Comparison of ENCODE assay signal across 10 cellular contexts in the genomic region with DNA sequence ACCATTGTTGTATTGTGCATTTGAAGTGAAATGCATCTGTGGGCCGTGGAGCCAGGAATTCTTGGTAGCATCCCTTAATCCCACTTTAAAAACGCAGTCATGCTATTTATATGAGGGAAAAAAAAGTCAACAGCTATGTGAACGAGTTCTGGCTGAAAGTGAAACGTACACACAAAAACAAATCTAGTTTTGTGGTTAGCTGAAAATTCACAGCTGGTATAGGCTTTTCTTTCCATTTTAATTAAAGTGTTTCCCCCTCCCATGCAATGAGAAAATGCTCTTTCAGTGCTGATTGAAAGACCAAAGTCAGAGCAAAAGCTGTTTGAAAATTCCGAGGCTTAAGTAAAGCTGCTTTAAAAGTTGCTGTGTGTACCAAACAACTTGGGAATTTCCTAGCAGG.
DNase-seq lines count a peak whose midpoint lies in the region; ATAC-seq and TF ChIP-seq lines count a peak whose summit lies in the region.
"Had no signal": no experiment of that assay in that cellular context is flagged by ENCODE, and none has a peak within 500 bp of the region (broad histone marks: within the 10 kb centered on the region; RNA-seq: fewer than 3 reads in every experiment).

No MANE protein-coding gene starts in this region.

- no peaks in the 10 kb centered on the region for H3K9me3 Mint-ChIP-seq in effector memory CD8-positive, alpha-beta T cell

- H3K27me3 ChIP-seq in body of pancreas = no peaks in the 10 kb centered on the region

- peak overlapping the region; percentile 21 to 38 for H3K27ac Mint-ChIP-seq in effector memory CD8-positive, alpha-beta T cell

- DNase-seq in effector memory CD8-positive, alpha-beta T cell = peak in 1 of 3 experiments; percentile 3
- no peak for DNase-seq in activated CD8-positive, alpha-beta memory T cell treated with anti-CD3 and anti-CD28 coated beads for 24 hours
- DNase-seq in NCI-H1417 treated with DMSO at 0.1 percent for 48 hours (lab: John Stamatoyannopoulos, UW) (no peak), body of pancreas (no peak), GM13977 (ENCODE audit: low spot score) (no peak)
- DNase-seq: Karpas-422 had no signal

- WGBS in body of pancreas, 2 donors = 76 to 82% methylated on average over 5 of the region's 5 CpGs

- H3K36me3 Mint-ChIP-seq in effector memory CD8-positive, alpha-beta T cell (ENCODE audit: insufficient read depth) = no peaks in the 10 kb centered on the region

- TF ChIP-seq POLR2A in body of pancreas (IDR thresholded peaks at IDR 0.05) = no peak

- TF ChIP-seq CTCF in body of pancreas (IDR thresholded peaks at IDR 0.05) (no peak), GM13977 (IDR thresholded peaks at IDR 0.05; ENCODE audit: extremely low read depth, insufficient read depth, missing control alignments) (no peak)

- H3K9me3 ChIP-seq in body of pancreas = no peaks in the 10 kb centered on the region
- H3K9me3 ChIP-seq: thoracic aorta had no signal

- ATAC-seq in GM18502 (IDR thresholded peaks at IDR 0.05; ENCODE audit: poor library complexity, unreplicated experiment) (peak; percentile 57), GM21390 (IDR thresholded peaks at IDR 0.05; ENCODE audit: unreplicated experiment) (peak; percentile 83), HG03196 (IDR thresholded peaks at IDR 0.05; ENCODE audit: unreplicated experiment) (peak; percentile 55), body of pancreas (no peak)
- ATAC-seq in effector memory CD8-positive, alpha-beta T cell (replicated peaks) = no peak

- no peak overlapping the region for H3K4me3 ChIP-seq in body of pancreas
- H3K4me3 ChIP-seq: thoracic aorta had no signal

- H3K27ac ChIP-seq in body of pancreas = no peak overlapping the region
- H3K27ac ChIP-seq: thoracic aorta had no signal

- H3K4me1 ChIP-seq in body of pancreas = no peaks in the 10 kb centered on the region

- intact Hi-C loops in body of pancreas (cut with DNase I) = no loop called here

- peaks cover 0 to 2% of the 10 kb centered on the region in 2 donors for H3K36me3 ChIP-seq in body of pancreas (replicated peaks in 1 of 2; ENCODE audit: insufficient read depth in 1 of 2, low read depth in 2 of 2)
- H3K36me3 ChIP-seq: thoracic aorta had no signal

- no peaks in the 10 kb centered on the region for H3K27me3 Mint-ChIP-seq in effector memory CD8-positive, alpha-beta T cell

- peak overlapping the region; percentile 31 to 67 for H3K4me3 Mint-ChIP-seq in effector memory CD8-positive, alpha-beta T cell

- in situ Hi-C loops in GM13977 (cut with MboI; ENCODE audit: low pct_unique_long_range_greater_than_20kb, low sequenced_read_pairs, unreplicated experiment) = no loop called here

- H3K4me1 Mint-ChIP-seq in effector memory CD8-positive, alpha-beta T cell (ENCODE audit: low read depth in 2 of 2) = peaks cover 23 to 35% of the 10 kb centered on the region in 2 donors

Comparison
In these comparisons a context has a peak if more than half of its experiments do, and no peak if none do; other contexts are left out.
1. ATAC-seq: peak in GM18502 (single experiment), GM21390 (single experiment) and HG03196 (single experiment); none in effector memory CD8-positive, alpha-beta T cell (single experiment) and body of pancreas (single experiment).